In the genomic region with DNA sequence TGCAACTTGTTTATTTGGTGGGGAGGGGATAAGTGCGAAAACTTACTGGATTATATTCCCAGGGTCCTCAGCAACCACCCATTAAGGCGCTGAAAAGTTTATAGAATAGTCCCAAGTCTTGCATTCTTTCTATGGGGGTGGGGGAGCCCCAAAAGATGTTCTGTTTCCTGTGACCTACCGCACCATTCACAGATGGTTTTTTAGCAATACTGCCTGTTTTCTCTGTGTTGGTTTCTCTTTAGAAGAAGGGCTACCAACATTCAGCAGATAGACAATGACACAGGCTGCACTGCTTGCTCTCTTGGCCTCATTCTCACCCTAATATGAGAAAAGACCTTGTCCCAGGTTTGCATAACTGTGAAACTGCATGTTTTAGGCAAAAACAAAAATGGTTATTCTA, we compare ENCODE assay signal across 10 cellular contexts.
A peak's percentile ranks its signal among the peaks of the same experiment; 100 is the strongest.
DNase-seq lines count a peak whose midpoint lies in the region; ATAC-seq and TF ChIP-seq lines count a peak whose summit lies in the region.
"Had no signal": no experiment of that assay in that cellular context is flagged by ENCODE, and none has a peak within 500 bp of the region (broad histone marks: within the 10 kb centered on the region; RNA-seq: fewer than 3 reads in every experiment).

No MANE protein-coding gene starts in this region.

- no peak for TF ChIP-seq CTCF in esophagus muscularis mucosa (IDR thresholded peaks at IDR 0.05)
- no peak for TF ChIP-seq CTCF in uterus (IDR thresholded peaks at IDR 0.05)
- no peak for TF ChIP-seq CTCF in foreskin fibroblast (IDR thresholded peaks at IDR 0.05; ENCODE audit: low read depth, low read length)

- intact Hi-C loops in esophagus muscularis mucosa (cut with DNase I): loop anchor here (2.0 to 10.0 kb wide), 6 partner anchors 56 to 636 kb away; a partner anchor contains a TSS
- intact Hi-C loops in uterus (cut with DNase I; ENCODE audit: low total_unique reads): no loop called here

- no peaks in the 10 kb centered on the region for H3K36me3 ChIP-seq in esophagus muscularis mucosa
- H3K36me3 ChIP-seq in uterus: no peaks in the 10 kb centered on the region

- peaks cover 19 to 79% (median 73%) of the 10 kb centered on the region in 4 donors for H3K4me1 ChIP-seq in esophagus muscularis mucosa
- peaks cover 0 to 17% of the 10 kb centered on the region in 2 donors for H3K4me1 ChIP-seq in uterus

- H3K27ac ChIP-seq in esophagus muscularis mucosa (replicated peaks in 1 of 4) (peak overlapping the region; percentile 50 to 79 (median 68)), uterus (peak overlapping the region; percentile 77 to 85)

- peak; percentile 25 for ATAC-seq in HG03558 (IDR thresholded peaks at IDR 0.05; ENCODE audit: extremely low read depth, unreplicated experiment)

- DNase-seq in stimulated activated CD4-positive, alpha-beta T cell treated with anti-CD3 and anti-CD28 coated beads, Interleukin-2, amount 100 ng/mL, for 4 hours (ENCODE audit: low read depth): peak; percentile 19
- DNase-seq in stimulated activated CD4-positive, alpha-beta T cell treated with anti-CD3 and anti-CD28 coated beads, Interleukin-1b, Interleukin-23, amount 100 ng/mL, for 48 hours: no peak
- DNase-seq in esophagus muscularis mucosa (ENCODE audit: extremely low spot score) (no peak), uterus (no peak), pons (ENCODE audit: low spot score) (no peak), HUDEP-2 (lab: John Stamatoyannopoulos, UW; ENCODE audit: unreplicated experiment in 76 of 76) (no peak), foreskin fibroblast (no peak)
- DNase-seq: nephron progenitor cell; stimulated activated CD4-positive, alpha-beta T cell treated with anti-CD3 and anti-CD28 coated beads, Interleukin-12 subunit alpha, Interleukin-12 subunit beta, amount 100 ng/mL, for 4 hours had no signal

- H3K4me3 ChIP-seq in esophagus muscularis mucosa: no peak overlapping the region
- H3K4me3 ChIP-seq in uterus: no peak overlapping the region
- H3K4me3 ChIP-seq in foreskin fibroblast (ENCODE audit: low read depth in 1 of 2, low read length in 2 of 2): no peak overlapping the region

- H3K9me3 ChIP-seq in esophagus muscularis mucosa (no peaks in the 10 kb centered on the region), uterus (no peaks in the 10 kb centered on the region)

- H3K27me3 ChIP-seq in esophagus muscularis mucosa: no peaks in the 10 kb centered on the region
- no peaks in the 10 kb centered on the region for H3K27me3 ChIP-seq in uterus

- TF ChIP-seq POLR2A in esophagus muscularis mucosa (IDR thresholded peaks at IDR 0.05; ENCODE audit: low read depth) (no peak), uterus (IDR thresholded peaks at IDR 0.05) (no peak)

- no peak for TF ChIP-seq EP300 in esophagus muscularis mucosa (IDR thresholded peaks at IDR 0.05)

- WGBS in esophagus muscularis mucosa: 78% methylated on average over 3 of the region's 3 CpGs
